Comparison of ENCODE assay signal across 28 cellular contexts in the genomic region with DNA sequence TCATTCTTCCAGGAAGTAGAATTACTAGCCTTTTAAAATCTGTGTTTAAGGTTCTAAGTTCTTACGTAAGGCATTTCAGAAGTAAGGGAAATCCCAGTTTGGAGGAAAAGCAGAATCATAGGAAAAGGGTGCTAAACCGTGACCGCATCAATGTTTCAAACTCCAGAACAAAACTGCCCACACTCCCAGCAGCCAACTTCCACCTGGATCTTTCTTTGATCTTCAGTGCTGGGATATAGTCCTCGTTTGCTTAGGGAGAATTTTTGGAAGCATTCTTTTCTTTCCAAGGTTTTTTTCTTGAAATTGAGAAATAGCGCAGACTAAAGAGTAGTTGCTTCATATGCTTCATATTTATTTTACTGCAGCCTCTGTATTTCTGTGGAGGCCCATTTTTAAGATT. TPM values are rescaled to one million over a fixed set of nuclear protein-coding genes. Genes with fewer than 3 reads are reported as not detected.
DNase-seq lines count a peak whose midpoint lies in the region; ATAC-seq and TF ChIP-seq lines count a peak whose summit lies in the region.
"Had no signal": no experiment of that assay in that cellular context is flagged by ENCODE, and none has a peak within 500 bp of the region (broad histone marks: within the 10 kb centered on the region; RNA-seq: fewer than 3 reads in every experiment).

No MANE protein-coding gene starts in this region.

- no peaks in the 10 kb centered on the region for H3K9me2 ChIP-seq in hepatocyte (replicated peaks; ENCODE audit: insufficient read depth)

- no peak overlapping the region for H3K4me3 Mint-ChIP-seq in MCF 10A (ENCODE audit: unreplicated experiment)
- H3K4me3 Mint-ChIP-seq: activated CD4-positive, alpha-beta T cell treated with anti-CD3 and anti-CD28 coated beads, Interleukin-2, amount 10 ng/mL, durations not matched to agents 24 days and 14 days; activated T-helper 1 cell treated with anti-CD3 and anti-CD28 coated beads, Interleukin-12 subunit alpha, Interleukin-12 subunit beta, Interleukin-2, Interleukin-4 antibody, amounts not matched to agents 30 ng/mL and 10 ng/mL and 1 ng/mL, durations not matched to agents 14 hours and 24 hours and 36 hours; neural progenitor cell had no signal

- H3K27me3 ChIP-seq in breast epithelium: no peaks in the 10 kb centered on the region
- no peaks in the 10 kb centered on the region for H3K27me3 ChIP-seq in hepatocyte
- no peaks in the 10 kb centered on the region for H3K27me3 ChIP-seq in upper lobe of right lung
- H3K27me3 ChIP-seq: neural progenitor cell, SJSA1, spleen, transverse colon had no signal

- intact Hi-C loops in breast epithelium (cut with DNase I; ENCODE audit: low total_unique reads) (no loop called here), MCF 10A (cut with micrococcal nuclease) (no loop called here), upper lobe of right lung (cut with DNase I) (no loop called here)

- TF ChIP-seq POLR2A in breast epithelium (IDR thresholded peaks at IDR 0.05): no peak

- peak overlapping the region; percentile 60 for H3K4me2 ChIP-seq in hepatocyte
- H3K4me2 ChIP-seq: neural progenitor cell had no signal

- no peaks in the 10 kb centered on the region for H3K27me3 Mint-ChIP-seq in MCF 10A (ENCODE audit: insufficient read depth, unreplicated experiment)

- H3K9me3 Mint-ChIP-seq in MCF 10A (ENCODE audit: unreplicated experiment): no peaks in the 10 kb centered on the region
- H3K9me3 Mint-ChIP-seq: activated CD4-positive, alpha-beta T cell treated with anti-CD3 and anti-CD28 coated beads, Interleukin-2, amount 10 ng/mL, durations not matched to agents 24 days and 14 days; activated naive CD4-positive, alpha-beta T cell treated with anti-CD3 and anti-CD28 coated beads, Interleukin-2, amount 50 U/mL, for 72 hours; activated T-helper 1 cell treated with anti-CD3 and anti-CD28 coated beads, Interleukin-12 subunit alpha, Interleukin-12 subunit beta, Interleukin-2, Interleukin-4 antibody, amounts not matched to agents 30 ng/mL and 10 ng/mL and 1 ng/mL, durations not matched to agents 14 hours and 24 hours and 36 hours; neural progenitor cell had no signal

- no TSS peak for BruUV-seq in MCF 10A (replicated peaks; lab: Mats Ljungman, UMichigan)

- H3K4me1 Mint-ChIP-seq in MCF 10A (ENCODE audit: insufficient read depth, unreplicated experiment): peaks cover 38% of the 10 kb centered on the region
- H3K4me1 Mint-ChIP-seq: activated CD4-positive, alpha-beta T cell treated with anti-CD3 and anti-CD28 coated beads, Interleukin-2, amount 10 ng/mL, durations not matched to agents 24 days and 14 days had no signal

- CTCF ChIA-PET in MCF 10A (lab: Yijun Ruan, JAX): interaction anchor here (0.6 to 2.6 kb wide), 3 partner anchors 12 to 1471 kb away, joined by 3 to 10 read pairs (median 5); no protein-coding TSS in a partner anchor

- H3K4me1 ChIP-seq in breast epithelium (no peaks in the 10 kb centered on the region), hepatocyte (ENCODE audit: insufficient read depth) (peaks cover 30% of the 10 kb centered on the region), upper lobe of right lung (peaks cover 12% of the 10 kb centered on the region)
- H3K4me1 ChIP-seq: neural progenitor cell, psoas muscle, SJSA1 had no signal

- POLR2A ChIA-PET in MCF 10A (lab: Yijun Ruan, JAX): interaction anchor here (0.9 to 1.8 kb wide), 2 partner anchors 12 to 106 kb away, joined by 3 to 4 read pairs; no protein-coding TSS in a partner anchor

- H3K4me3 ChIP-seq in breast epithelium: no peak overlapping the region
- peak overlapping the region; percentile 8 for H3K4me3 ChIP-seq in hepatocyte
- H3K4me3 ChIP-seq in upper lobe of right lung: no peak overlapping the region
- H3K4me3 ChIP-seq: neural progenitor cell, psoas muscle, SJSA1, spleen, transverse colon had no signal

- H3K36me3 Mint-ChIP-seq in MCF 10A (ENCODE audit: insufficient read depth, unreplicated experiment): peaks cover 11% of the 10 kb centered on the region
- H3K36me3 Mint-ChIP-seq: activated naive CD4-positive, alpha-beta T cell treated with anti-CD3 and anti-CD28 coated beads, Interleukin-2, amount 50 U/mL, for 72 hours had no signal

- ATAC-seq in omental fat pad (ENCODE audit: low FRiP score) (peak; percentile 79), upper lobe of right lung (no peak), HG02884 (IDR thresholded peaks at IDR 0.05; ENCODE audit: unreplicated experiment) (no peak)
- ATAC-seq: activated naive CD4-positive, alpha-beta T cell treated with anti-CD3 and anti-CD28 coated beads, Interleukin-2, amount 50 U/mL, for 72 hours; left cardiac atrium; psoas muscle; stimulated activated naive CD8-positive, alpha-beta T cell treated with anti-CD3 and anti-CD28 coated beads, Interleukin-15, Interleukin-2, amounts not matched to agents 100 U/mL and 50 U/mL, for 24 hours had no signal

- no peak for DNase-seq in breast epithelium (ENCODE audit: low spot score in 2 of 2)
- DNase-seq in MCF 10A (ENCODE audit: unreplicated experiment): no peak
- DNase-seq in hepatocyte (ENCODE audit: low spot score): no peak
- no peak for DNase-seq in omental fat pad (ENCODE audit: low spot score)
- DNase-seq in upper lobe of right lung: no peak
- DNase-seq in NCI-H2227 (lab: John Stamatoyannopoulos, UW; ENCODE audit: unreplicated experiment): no peak
- DNase-seq in activated CD4-positive, CD25-positive, alpha-beta regulatory T cell treated with anti-CD3 and anti-CD28 coated beads, Interleukin-2, amount 50 U/mL, for 72 hours: no peak
- DNase-seq: activated CD4-positive, alpha-beta T cell treated with anti-CD3 and anti-CD28 coated beads, Interleukin-2, amount 10 ng/mL, durations not matched to agents 24 days and 14 days; cerebellar nuclear complex; DMS79 treated with DMSO at 0.1 percent for 48 hours; erythroblast; KG1; left cardiac atrium; MV-4-11; NCI-H1694 treated with DMSO at 0.1 percent for 48 hours; NCI-H2227 treated with DMSO at 0.1 percent for 48 hours; psoas muscle; spleen; stimulated activated CD4-positive, alpha-beta T cell treated with anti-CD3 and anti-CD28 coated beads, Interleukin-4, amount 100 ng/mL, for 24 hours; stimulated activated naive CD8-positive, alpha-beta T cell treated with anti-CD3 and anti-CD28 coated beads, Interleukin-15, Interleukin-2, amounts not matched to agents 100 U/mL and 50 U/mL, for 24 hours; transverse colon had no signal

- H4K20me1 ChIP-seq in hepatocyte (ENCODE audit: insufficient read depth, poor library complexity, severe bottlenecking): no peaks in the 10 kb centered on the region

- peaks cover 78% of the 10 kb centered on the region for H3K79me2 ChIP-seq in hepatocyte

- 70% methylated on average over 5 of the region's 5 CpGs for WGBS in hepatocyte (ENCODE audit: low lambda C conversion rate, missing lambda C conversion rate)

- H3K9me3 ChIP-seq in breast epithelium (no peaks in the 10 kb centered on the region), hepatocyte (ENCODE audit: low read depth) (no peaks in the 10 kb centered on the region), upper lobe of right lung (no peaks in the 10 kb centered on the region)
- H3K9me3 ChIP-seq: psoas muscle, SJSA1, spleen, transverse colon had no signal

- H3K27ac Mint-ChIP-seq in MCF 10A (ENCODE audit: low read depth, unreplicated experiment): no peak overlapping the region
- H3K27ac Mint-ChIP-seq: activated CD4-positive, alpha-beta T cell treated with anti-CD3 and anti-CD28 coated beads, Interleukin-2, amount 10 ng/mL, durations not matched to agents 24 days and 14 days; activated naive CD4-positive, alpha-beta T cell treated with anti-CD3 and anti-CD28 coated beads, Interleukin-2, amount 50 U/mL, for 72 hours; activated T-helper 1 cell treated with anti-CD3 and anti-CD28 coated beads, Interleukin-12 subunit alpha, Interleukin-12 subunit beta, Interleukin-2, Interleukin-4 antibody, amounts not matched to agents 30 ng/mL and 10 ng/mL and 1 ng/mL, durations not matched to agents 14 hours and 24 hours and 36 hours; neural progenitor cell had no signal

- H3K27ac ChIP-seq in breast epithelium: peak overlapping the region; percentile 28 to 56
- H3K27ac ChIP-seq in hepatocyte: peak overlapping the region; percentile 85
- peak overlapping the region; percentile 38 for H3K27ac ChIP-seq in upper lobe of right lung
- H3K27ac ChIP-seq: 22Rv1, neural progenitor cell, psoas muscle, SJSA1, spleen, transverse colon had no signal

- no peaks in the 10 kb centered on the region for H3K36me3 ChIP-seq in breast epithelium
- H3K36me3 ChIP-seq in hepatocyte (replicated peaks; ENCODE audit: insufficient read depth, low read depth): no peaks in the 10 kb centered on the region
- no peaks in the 10 kb centered on the region for H3K36me3 ChIP-seq in upper lobe of right lung
- H3K36me3 ChIP-seq: neural progenitor cell, SJSA1, spleen, transverse colon had no signal

- no peak overlapping the region for H2AFZ ChIP-seq in hepatocyte
- H2AFZ ChIP-seq: neural progenitor cell had no signal

- TF ChIP-seq CTCF in breast epithelium (IDR thresholded peaks at IDR 0.05) (no peak), MCF 10A (IDR thresholded peaks at IDR 0.05; ENCODE audit: unreplicated experiment) (no peak), hepatocyte (IDR thresholded peaks at IDR 0.05; ENCODE audit: poor library complexity) (no peak), omental fat pad (IDR thresholded peaks at IDR 0.05) (no peak), upper lobe of right lung (IDR thresholded peaks at IDR 0.05) (no peak)

RNA-seq across cellular contexts. Expression of a gene that starts 8.9 kb away (rescaled TPM):
- total RNA-seq in breast epithelium (1 to 10 TPM; 2.9 to 9.5 (median 8.5) TPM), MCF 10A (2022) (29.2 and 58.0 TPM in 2 replicates), hepatocyte (7.2 and 13.3 TPM in 2 replicates), omental fat pad (1 to 10 TPM; 1.1 to 8.2 (median 6.3) TPM), upper lobe of right lung (33.3 TPM)
- polyA plus RNA-seq in hepatocyte: 24.3 and 39.9 TPM in 2 replicates
- total RNA-seq: T-helper 1 cell treated with Interleukin-12 subunit alpha and Interleukin-12 subunit beta and Interleukin-4 antibody, amounts not matched to agents 30 ng/mL and 1 ng/mL, for 36 hours had no signal
